ENCODE assay signal across 9 cellular contexts in the genomic region with DNA sequence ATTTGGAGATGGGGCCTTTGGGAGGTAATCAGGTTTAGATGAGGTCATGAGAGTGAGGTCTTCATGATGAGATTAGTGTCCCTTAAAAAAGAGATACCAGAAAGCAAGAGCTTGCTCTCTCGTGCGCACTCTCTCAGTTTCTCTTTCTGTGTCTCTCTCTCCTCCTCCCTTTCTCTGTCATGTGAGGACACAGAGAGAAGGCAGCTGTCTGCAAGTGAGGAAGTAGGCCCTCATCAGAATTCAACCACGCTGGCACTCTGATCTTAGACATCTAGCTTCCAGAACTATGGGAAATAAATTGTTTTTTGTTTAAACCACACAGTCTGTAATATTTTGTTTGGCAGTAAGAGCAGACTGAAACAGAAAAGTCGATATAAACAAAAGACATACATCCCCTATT.
DNase-seq lines count a peak whose midpoint lies in the region; ATAC-seq and TF ChIP-seq lines count a peak whose summit lies in the region.
"Had no signal": no experiment of that assay in that cellular context is flagged by ENCODE, and none has a peak within 500 bp of the region (broad histone marks: within the 10 kb centered on the region; RNA-seq: fewer than 3 reads in every experiment).

No MANE protein-coding gene starts in this region.

- no peaks in the 10 kb centered on the region for H3F3A ChIP-seq in smooth muscle cell (ENCODE audit: low read depth)

- no peaks in the 10 kb centered on the region for H4K20me1 ChIP-seq in smooth muscle cell (ENCODE audit: low read depth)

- H3K27me3 ChIP-seq in smooth muscle cell (ENCODE audit: low read depth), result no peaks in the 10 kb centered on the region
- H3K27me3 ChIP-seq: sigmoid colon had no signal

- no peak overlapping the region for H3K4me3 ChIP-seq in fibroblast of villous mesenchyme (ENCODE audit: low read depth, low read length)
- no peak overlapping the region for H3K4me3 ChIP-seq in smooth muscle cell
- H3K4me3 ChIP-seq: sigmoid colon had no signal

- H3K9me3 ChIP-seq in smooth muscle cell (replicated peaks; ENCODE audit: low read depth), result no peaks in the 10 kb centered on the region
- H3K9me3 ChIP-seq: sigmoid colon had no signal

- no peak overlapping the region for H2AFZ ChIP-seq in smooth muscle cell (ENCODE audit: low read depth)

- WGBS in smooth muscle cell (ENCODE audit: low lambda C conversion rate), result 86% methylated on average over 4 of the region's 4 CpGs

- TF ChIP-seq CTCF in fibroblast of villous mesenchyme (IDR thresholded peaks at IDR 0.05; ENCODE audit: insufficient read depth, low read depth, low read length) (no peak), smooth muscle cell (IDR thresholded peaks at IDR 0.05; ENCODE audit: borderline replicate concordance, insufficient read depth, poor library complexity, severe bottlenecking) (no peak)

- H3K4me2 ChIP-seq in smooth muscle cell, result no peak overlapping the region

- no peaks in the 10 kb centered on the region for H3K36me3 ChIP-seq in smooth muscle cell (ENCODE audit: low read depth)
- H3K36me3 ChIP-seq: sigmoid colon had no signal

- ATAC-seq in GM18517 (IDR thresholded peaks at IDR 0.05; ENCODE audit: unreplicated experiment) (peak; percentile 97), GM21717 (IDR thresholded peaks at IDR 0.05; ENCODE audit: unreplicated experiment) (peak; percentile 98), HG03457 (IDR thresholded peaks at IDR 0.05; ENCODE audit: unreplicated experiment) (peak; percentile 98)

- no peak overlapping the region for H3K27ac ChIP-seq in smooth muscle cell (ENCODE audit: low read depth)
- H3K27ac ChIP-seq: sigmoid colon had no signal

- no peaks in the 10 kb centered on the region for H3K4me1 ChIP-seq in smooth muscle cell (ENCODE audit: low read depth)
- H3K4me1 ChIP-seq: sigmoid colon had no signal

- DNase-seq in fibroblast of villous mesenchyme (ENCODE audit: low read depth) (peak; percentile 20), smooth muscle cell (lab: John Stamatoyannopoulos, UW; ENCODE audit: unreplicated experiment) (no peak), HuH-7 (ENCODE audit: low spot score) (no peak), DMS 273 (lab: John Stamatoyannopoulos, UW; ENCODE audit: unreplicated experiment) (no peak), NCI-H446 (lab: John Stamatoyannopoulos, UW) (no peak)
- DNase-seq: sigmoid colon had no signal

- no peak overlapping the region for H3K9ac ChIP-seq in smooth muscle cell (ENCODE audit: low read depth)

- no peaks in the 10 kb centered on the region for H3K79me2 ChIP-seq in smooth muscle cell (ENCODE audit: low read depth)
